Comparison of ENCODE assay signal across 10 cellular contexts in genomic region chrX:70998402-70999027, GRCh38.
DNase-seq lines count a peak whose midpoint lies in the region; ATAC-seq and TF ChIP-seq lines count a peak whose summit lies in the region.
"Had no signal": no experiment of that assay in that cellular context is flagged by ENCODE, and none has a peak within 500 bp of the region (broad histone marks: within the 10 kb centered on the region; RNA-seq: fewer than 3 reads in every experiment).

No MANE protein-coding gene starts in this region.

- TF ChIP-seq CTCF in AG09319 (IDR thresholded peaks at IDR 0.05; ENCODE audit: low read depth, low read length) (peak; percentile 43), GM12872 (IDR thresholded peaks at IDR 0.05; ENCODE audit: insufficient read depth, low read depth, low read length) (peak; percentile 43), foreskin fibroblast (IDR thresholded peaks at IDR 0.05; ENCODE audit: low read depth, low read length) (peak; percentile 23), vagina (IDR thresholded peaks at IDR 0.05) (no peak)

- no peak for ATAC-seq in GM18861 (IDR thresholded peaks at IDR 0.05; ENCODE audit: unreplicated experiment)

- H3K4me3 ChIP-seq in foreskin fibroblast (ENCODE audit: low read depth in 1 of 2, low read length in 2 of 2) (no peak overlapping the region), vagina (no peak overlapping the region)

- intact Hi-C loops in vagina (cut with DNase I): no loop called here

- no peak for TF ChIP-seq POLR2A in vagina (IDR thresholded peaks at IDR 0.05)

- DNase-seq in AG09319 (ENCODE audit: extremely low read depth, low read depth) (peak; percentile 8), SK-MEL-5 (ENCODE audit: low read depth, low spot score) (peak; percentile 42), foreskin fibroblast (peak; percentile 2 to 37), stromal cell of bone marrow (ENCODE audit: low read depth) (peak; percentile 16), T-helper 9 cell (no peak), vagina (ENCODE audit: extremely low spot score in 2 of 2) (no peak)
- DNase-seq: stimulated activated naive B cell treated with anti-CD40 and anti-IgM and Interleukin-4, amounts not matched to agents 10 μg/mL and 1 μg/mL and 100 μg/mL, for 72 hours had no signal

- no peaks in the 10 kb centered on the region for H3K4me1 ChIP-seq in vagina

- H3K27me3 ChIP-seq in vagina: no peaks in the 10 kb centered on the region

- in situ Hi-C loops in SK-MEL-5 (cut with HindIII; ENCODE audit: low pct_unique_long_range_greater_than_20kb, low sequenced_read_pairs): no loop called here

- no peaks in the 10 kb centered on the region for H3K9me3 ChIP-seq in vagina

- no peak overlapping the region for H3K27ac ChIP-seq in vagina
- H3K27ac ChIP-seq: HL-60 had no signal

- no peaks in the 10 kb centered on the region for H3K36me3 ChIP-seq in vagina

Comparison
In these comparisons a context has a peak if more than half of its experiments do, and no peak if none do; other contexts are left out.
1. DNase-seq: peak in AG09319 (single experiment), SK-MEL-5 (single experiment), foreskin fibroblast (2 of 2) and stromal cell of bone marrow (single experiment); none in T-helper 9 cell (single experiment) and vagina (0 of 2).
2. CTCF ChIP-seq: peak in AG09319 (single experiment), GM12872 (single experiment) and foreskin fibroblast (single experiment); none in vagina (0 of 3).